In the genomic region with DNA sequence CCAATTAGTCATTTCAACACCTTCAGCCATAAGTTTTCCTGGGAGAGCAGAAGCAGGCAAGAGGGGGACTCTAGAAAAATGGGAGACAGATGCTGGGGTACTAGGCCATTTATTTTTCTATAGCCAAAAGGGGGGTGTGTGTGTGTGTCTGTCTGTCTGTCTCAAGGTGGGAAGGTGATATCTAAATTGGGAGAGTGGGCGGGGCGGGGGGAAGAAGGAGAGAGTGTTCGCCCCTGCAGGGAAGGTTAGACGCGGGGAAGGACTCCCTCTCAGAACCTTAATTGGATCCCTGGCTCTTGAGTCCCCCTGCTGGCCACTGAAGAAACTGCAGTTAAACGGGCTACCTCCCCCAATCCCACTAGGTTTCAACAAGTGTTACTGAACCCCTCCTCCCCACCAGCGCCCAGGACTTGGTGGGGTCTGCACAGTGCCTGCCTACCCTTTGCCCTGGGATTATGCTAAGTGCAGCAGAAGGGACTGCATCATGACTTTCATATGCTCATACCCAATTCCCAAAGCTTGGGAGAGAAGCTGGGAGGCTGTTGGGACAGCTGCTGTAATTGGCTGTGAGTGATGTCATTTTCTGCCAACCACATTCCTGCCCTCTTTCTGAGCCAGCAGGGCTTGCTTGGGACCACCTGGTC, we compare ENCODE assay signal across 8 cellular contexts. TPM values are rescaled to one million over a fixed set of nuclear protein-coding genes. Genes with fewer than 3 reads are reported as not detected.
DNase-seq lines count a peak whose midpoint lies in the region; ATAC-seq and TF ChIP-seq lines count a peak whose summit lies in the region.

No MANE protein-coding gene starts in this region.

- no peaks in the 10 kb centered on the region for H3K9me3 Mint-ChIP-seq in activated naive CD4-positive, alpha-beta T cell treated with anti-CD3 and anti-CD28 coated beads, Interleukin-2, amount 10 ng/mL, durations not matched to agents 7 days and 5 days

- H3K27ac ChIP-seq in DOHH2 (ENCODE audit: low read depth, low read length) = no peak overlapping the region
- H3K27ac ChIP-seq in prostate gland = no peak overlapping the region
- H3K27ac ChIP-seq in vagina = no peak overlapping the region

- peaks cover 3% of the 10 kb centered on the region for H3K36me3 Mint-ChIP-seq in activated naive CD4-positive, alpha-beta T cell treated with anti-CD3 and anti-CD28 coated beads, Interleukin-2, amount 10 ng/mL, durations not matched to agents 7 days and 5 days

- no peaks in the 10 kb centered on the region for H3K4me1 Mint-ChIP-seq in activated naive CD4-positive, alpha-beta T cell treated with anti-CD3 and anti-CD28 coated beads, Interleukin-2, amount 10 ng/mL, durations not matched to agents 7 days and 5 days

- WGBS in prostate gland = under 1% methylated on average over 7 of the region's 7 CpGs

- no peaks in the 10 kb centered on the region for H3K9me2 ChIP-seq in DOHH2 (replicated peaks; ENCODE audit: control insufficient read depth, low read length)

- H3K36me3 ChIP-seq in DOHH2 (ENCODE audit: control insufficient read depth, low read length) (no peaks in the 10 kb centered on the region; the same call in 1 of the 2 replicates), prostate gland (peaks cover 1 to 8% of the 10 kb centered on the region in 2 donors), vagina (peaks cover 0 to 16% of the 10 kb centered on the region in 2 donors)

- no peak overlapping the region for H3K27ac Mint-ChIP-seq in activated naive CD4-positive, alpha-beta T cell treated with anti-CD3 and anti-CD28 coated beads, Interleukin-2, amount 10 ng/mL, durations not matched to agents 7 days and 5 days

- TF ChIP-seq POLR2A in prostate gland (IDR thresholded peaks at IDR 0.05) = no peak
- TF ChIP-seq POLR2A in vagina (IDR thresholded peaks at IDR 0.05) = no peak
- TF ChIP-seq POLR2A in GM18505 (IDR thresholded peaks at IDR 0.05; ENCODE audit: borderline replicate concordance, extremely low read depth, insufficient read depth, insufficient read length) = no peak

- TF ChIP-seq CTCF in DOHH2 (IDR thresholded peaks at IDR 0.05; ENCODE audit: low read depth, low read length, poor library complexity, severe bottlenecking) = peak; percentile 92
- TF ChIP-seq CTCF in LNCaP clone FGC (IDR thresholded peaks at IDR 0.05; ENCODE audit: control insufficient read depth, extremely low read depth, insufficient read depth) = peak; percentile 83
- peak; percentile 91 to 98 (median 94) for TF ChIP-seq CTCF in prostate gland (IDR thresholded peaks at IDR 0.05)
- TF ChIP-seq CTCF in vagina (IDR thresholded peaks at IDR 0.05) = peak; percentile 87 to 89 (median 88)

- CTCF ChIA-PET in activated naive CD4-positive, alpha-beta T cell treated with anti-CD3 and anti-CD28 coated beads, Interleukin-2, amount 10 ng/mL, durations not matched to agents 7 days and 5 days (lab: Charles Lee) = interaction anchor here (0.6 to 9.5 kb wide), 11 partner anchors 19 to 222 kb away, joined by 3 to 95 read pairs (median 4); no protein-coding TSS in a partner anchor

- no peak for ATAC-seq in GM18505 (IDR thresholded peaks at IDR 0.05; ENCODE audit: unreplicated experiment)

- H3K4me3 ChIP-seq in DOHH2 (ENCODE audit: low read length) (no peak overlapping the region), LNCaP clone FGC (ENCODE audit: low read depth, low read length) (no peak overlapping the region), prostate gland (no peak overlapping the region), vagina (no peak overlapping the region)

- DNase-seq in LNCaP clone FGC (ENCODE audit: low read depth) (no peak), SKM-1 treated with dmso at 0.1 percent for 144 hours (lab: John Stamatoyannopoulos, UW; ENCODE audit: unreplicated experiment) (peak; percentile 56), head of caudate nucleus (peak; percentile 47 to 95 (median 85)), prostate gland (ENCODE audit: low spot score) (peak; percentile 64), vagina (ENCODE audit: extremely low spot score in 2 of 2) (no peak)
- DNase-seq in activated naive CD4-positive, alpha-beta T cell treated with anti-CD3 and anti-CD28 coated beads, Interleukin-2, amount 10 ng/mL, durations not matched to agents 7 days and 5 days = peak; percentile 85

- H3K4me2 ChIP-seq in DOHH2 (ENCODE audit: low read length) = no peak overlapping the region

- H3K27me3 ChIP-seq in DOHH2 (ENCODE audit: control insufficient read depth, low read length) (no peaks in the 10 kb centered on the region), prostate gland (replicated peaks; ENCODE audit: insufficient read depth) (no peaks in the 10 kb centered on the region), vagina (no peaks in the 10 kb centered on the region)

- H3K4me3 Mint-ChIP-seq in activated naive CD4-positive, alpha-beta T cell treated with anti-CD3 and anti-CD28 coated beads, Interleukin-2, amount 10 ng/mL, durations not matched to agents 7 days and 5 days = no peak overlapping the region

- no peaks in the 10 kb centered on the region for H3K9me3 ChIP-seq in DOHH2 (ENCODE audit: control insufficient read depth, insufficient read depth, low read length)
- no peaks in the 10 kb centered on the region for H3K9me3 ChIP-seq in prostate gland
- H3K9me3 ChIP-seq in vagina = no peaks in the 10 kb centered on the region

- H3K79me2 ChIP-seq in DOHH2 (ENCODE audit: control insufficient read depth, low read length) = no peaks in the 10 kb centered on the region

- H3K27me3 Mint-ChIP-seq in activated naive CD4-positive, alpha-beta T cell treated with anti-CD3 and anti-CD28 coated beads, Interleukin-2, amount 10 ng/mL, durations not matched to agents 7 days and 5 days = peaks cover 3% of the 10 kb centered on the region

- no peaks in the 10 kb centered on the region for H4K20me1 ChIP-seq in DOHH2 (ENCODE audit: control insufficient read depth, insufficient read depth, low read depth, low read length)

- intact Hi-C loops in head of caudate nucleus (cut with DNase I) = loop anchor here (2.0 to 5.0 kb wide), 3 partner anchors 45 to 223 kb away; a partner anchor contains a TSS
- intact Hi-C loops in prostate gland (cut with DNase I) = loop anchor here (1.0 to 10.0 kb wide), 6 partner anchors 45 to 223 kb away; a partner anchor contains a TSS
- intact Hi-C loops in vagina (cut with DNase I) = loop anchor here (5.0 kb wide), 3 partner anchors 130 to 225 kb away; no protein-coding TSS in a partner anchor

- H3K4me1 ChIP-seq in DOHH2 (ENCODE audit: control insufficient read depth, low read length) (no peaks in the 10 kb centered on the region), prostate gland (replicated peaks) (no peaks in the 10 kb centered on the region), vagina (peaks cover 11% of the 10 kb centered on the region)

- H3F3A ChIP-seq in DOHH2 (ENCODE audit: control insufficient read depth, insufficient read depth) = no peaks in the 10 kb centered on the region

RNA-seq across cellular contexts. Expression of a gene that starts 45.8 kb away (rescaled TPM):
- 10 to 100 TPM; 24.8 to 53.5 TPM for total RNA-seq in prostate gland
- total RNA-seq in vagina = 7.4 TPM

RNA-seq across cellular contexts. Expression of a gene that starts 46.3 kb away (rescaled TPM):
- 10 to 100 TPM; 31.8 to 77.9 TPM for total RNA-seq in prostate gland
- total RNA-seq in vagina = 37.3 TPM

Comparison
In these comparisons a context has a peak if more than half of its experiments do, and no peak if none do; other contexts are left out.
1. DNase-seq: peak in SKM-1 treated with dmso at 0.1 percent for 144 hours (single experiment), activated naive CD4-positive, alpha-beta T cell treated with anti-CD3 and anti-CD28 coated beads, Interleukin-2, amount 10 ng/mL, durations not matched to agents 7 days and 5 days (single experiment), head of caudate nucleus (42 of 42) and prostate gland (single experiment); none in LNCaP clone FGC (single experiment) and vagina (0 of 2).
2. Peak in every context shown above with its lines, with median percentiles within 50 percentile points of each other: CTCF ChIP-seq.